22 cellular contexts compared by ENCODE assay signal in the genomic region with DNA sequence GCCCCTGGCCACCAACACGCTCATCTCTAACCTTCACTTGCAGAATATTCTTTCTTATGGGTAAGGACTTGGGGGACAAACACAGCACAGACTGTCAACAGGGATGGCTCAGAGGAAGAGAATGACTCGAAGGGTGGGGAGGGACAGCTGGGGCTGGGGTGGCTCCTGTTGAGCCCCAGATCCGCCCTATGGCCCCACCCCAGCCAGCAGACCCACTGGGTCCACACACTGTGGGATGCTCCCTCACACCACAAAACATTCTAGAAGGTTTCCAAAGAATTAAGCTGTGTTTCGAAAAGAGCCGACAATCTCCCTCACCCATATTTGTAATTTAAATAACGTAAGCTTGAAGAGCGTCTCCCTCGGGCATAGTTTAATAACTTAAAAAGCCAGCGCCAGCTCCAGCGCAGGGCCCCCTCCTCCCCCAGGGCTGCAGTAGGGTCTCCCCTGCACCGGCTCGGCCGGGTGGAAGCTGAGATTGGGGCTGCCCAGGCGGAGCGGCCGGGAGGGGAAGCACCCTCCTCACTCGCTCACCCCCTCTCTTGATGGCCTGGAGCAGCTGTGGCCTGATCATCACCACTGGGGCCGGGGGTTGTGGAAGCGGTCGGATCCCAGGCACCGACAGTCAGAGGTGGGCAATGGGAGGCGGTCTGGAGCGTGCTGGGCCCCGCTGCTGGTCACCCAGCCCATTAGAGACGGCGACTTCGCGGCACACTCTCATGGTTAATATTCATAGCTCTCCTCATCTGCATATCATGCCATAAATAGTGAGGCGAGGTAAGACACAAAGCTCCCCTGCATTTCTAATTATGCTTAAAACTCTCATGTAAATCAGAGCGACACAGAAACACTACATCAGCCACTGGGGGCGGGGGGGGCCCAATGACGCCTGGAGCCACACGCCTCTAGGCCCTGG. TPM values are rescaled to one million over a fixed set of nuclear protein-coding genes. Genes with fewer than 3 reads are reported as not detected.
DNase-seq lines count a peak whose midpoint lies in the region; ATAC-seq and TF ChIP-seq lines count a peak whose summit lies in the region.
"Had no signal": no experiment of that assay in that cellular context is flagged by ENCODE, and none has a peak within 500 bp of the region (broad histone marks: within the 10 kb centered on the region; RNA-seq: fewer than 3 reads in every experiment).

No MANE protein-coding gene starts in this region.

- no peak overlapping the region for H3K27ac ChIP-seq in mesenchymal stem cell (ENCODE audit: low read length, poor library complexity, severe bottlenecking)
- H3K27ac ChIP-seq: C4-2B, prostate gland, suprapubic skin, vagina had no signal

- POLR2A ChIA-PET in activated B cell treated with CpG ODN at 0.5 μM for 24 hours (lab: Charles Lee), result interaction anchor here (0.5 to 0.6 kb wide), 2 partner anchors 11 to 364 kb away, joined by 3 to 7 read pairs; no protein-coding TSS in a partner anchor

- peak overlapping the region in 1 of 2 experiments; percentile 26 for H3K18ac ChIP-seq in mesenchymal stem cell (ENCODE audit: low read depth in 1 of 2, low read length in 2 of 2)

- peaks cover 4% of the 10 kb centered on the region for H3K27me3 Mint-ChIP-seq in activated B cell treated with CpG ODN at 0.5 μM for 24 hours
- H3K27me3 Mint-ChIP-seq in stimulated activated naive B cell treated with anti-CD40 and anti-IgM and Interleukin-4, amounts not matched to agents 10 μg/mL and 1 μg/mL and 100 μg/mL, for 72 hours, result peaks cover 33 to 41% of the 10 kb centered on the region in 2 donors
- H3K27me3 Mint-ChIP-seq: central memory CD8-positive, alpha-beta T cell had no signal

- intact Hi-C loops in activated B cell treated with CpG ODN at 0.5 μM for 24 hours (cut with micrococcal nuclease) (no loop called here), left ventricle myocardium superior (cut with micrococcal nuclease) (no loop called here)

- H4K8ac ChIP-seq in mesenchymal stem cell (ENCODE audit: low read length), result peak overlapping the region; percentile 62

- 90% methylated on average over 31 of the region's 33 CpGs for WGBS in mesenchymal stem cell

- H2AK5ac ChIP-seq in mesenchymal stem cell (ENCODE audit: low read length, severe bottlenecking), result no peak overlapping the region

- H3K4me2 ChIP-seq in mesenchymal stem cell (ENCODE audit: low read length, poor library complexity, severe bottlenecking), result no peak overlapping the region
- H3K4me2 ChIP-seq: smooth muscle cell had no signal

- peak overlapping the region in 1 of 2 experiments; percentile 40 for H2BK12ac ChIP-seq in mesenchymal stem cell (ENCODE audit: low read length in 2 of 2)

- peak overlapping the region; percentile 79 for H3K27ac Mint-ChIP-seq in activated B cell treated with CpG ODN at 0.5 μM for 24 hours
- no peak overlapping the region for H3K27ac Mint-ChIP-seq in stimulated activated naive B cell treated with anti-CD40 and anti-IgM and Interleukin-4, amounts not matched to agents 10 μg/mL and 1 μg/mL and 100 μg/mL, for 72 hours

- no peak overlapping the region for H3K4me3 ChIP-seq in mesenchymal stem cell (ENCODE audit: insufficient read depth in 1 of 2, low read depth in 1 of 2, low read length in 2 of 2)
- H3K4me3 ChIP-seq: prostate gland, smooth muscle cell, suprapubic skin, vagina had no signal

- no peak overlapping the region for H2BK120ac ChIP-seq in mesenchymal stem cell (ENCODE audit: low read depth, low read length)

- CTCF ChIA-PET in activated B cell treated with CpG ODN at 0.5 μM for 24 hours (lab: Charles Lee), result no interaction called here

- no peaks in the 10 kb centered on the region for H3K27me3 ChIP-seq in mesenchymal stem cell (ENCODE audit: control insufficient read depth in 1 of 2, insufficient read depth in 1 of 2, low read length in 2 of 2)
- H3K27me3 ChIP-seq: suprapubic skin, vagina had no signal

- peaks cover 54% of the 10 kb centered on the region for H3K4me1 ChIP-seq in mesenchymal stem cell (ENCODE audit: control insufficient read depth, insufficient read depth, low read depth, low read length)

- peak; percentile 51 for DNase-seq in activated effector memory CD4-positive, alpha-beta T cell treated with anti-CD3 and anti-CD28 coated beads, Interleukin-2, amount 50 U/mL, for 16 hours
- DNase-seq in activated effector memory CD4-positive, alpha-beta T cell treated with Interleukin-2 at 50 U/mL for 16 hours, result no peak
- no peak for DNase-seq in activated B cell treated with CpG ODN at 0.5 μM for 24 hours
- no peak for DNase-seq in mesenchymal stem cell
- no peak for DNase-seq in stimulated activated naive B cell treated with anti-CD40 and anti-IgM and Interleukin-4, amounts not matched to agents 10 μg/mL and 1 μg/mL and 100 μg/mL, for 72 hours
- no peak for DNase-seq in NCI-H510A (lab: John Stamatoyannopoulos, UW)
- no peak for DNase-seq in nucleus accumbens (lab: John Stamatoyannopoulos, UW)
- DNase-seq in left ventricle myocardium superior, result no peak
- DNase-seq: activated naive CD4-positive, alpha-beta T cell treated with Interleukin-2 at 50 U/mL for 16 hours; DMS 273 treated with DMSO at 0.1 percent for 48 hours; effector CD4-positive, alpha-beta T cell; GF-D8; KBM-7; NCI-H2081; NCI-H524 had no signal

- no peak overlapping the region for H2AFZ ChIP-seq in mesenchymal stem cell (ENCODE audit: low read depth, low read length)

- no peak overlapping the region for H3K23ac ChIP-seq in mesenchymal stem cell (ENCODE audit: low read length in 2 of 2)

- TF ChIP-seq CTCF in activated B cell treated with CpG ODN at 0.5 μM for 24 hours (IDR thresholded peaks at IDR 0.05), result no peak

- H3K4ac ChIP-seq in mesenchymal stem cell (ENCODE audit: low read depth in 1 of 2, low read length in 2 of 2), result no peak overlapping the region

- no peak overlapping the region for H3K9ac ChIP-seq in mesenchymal stem cell (ENCODE audit: low read length)

- H3K36me3 ChIP-seq in mesenchymal stem cell (ENCODE audit: control insufficient read depth in 1 of 2, insufficient read depth in 2 of 2, low read depth in 1 of 2, low read length in 2 of 2), result peaks cover 4 to 60% of the 10 kb centered on the region in 2 experiments
- H3K36me3 ChIP-seq: prostate gland, suprapubic skin, vagina had no signal

- H3K4me1 Mint-ChIP-seq in activated B cell treated with CpG ODN at 0.5 μM for 24 hours, result peaks cover 30% of the 10 kb centered on the region
- H3K4me1 Mint-ChIP-seq in stimulated activated naive B cell treated with anti-CD40 and anti-IgM and Interleukin-4, amounts not matched to agents 10 μg/mL and 1 μg/mL and 100 μg/mL, for 72 hours, result peaks cover 8% of the 10 kb centered on the region in 2 donors

- H3K9me3 Mint-ChIP-seq in activated B cell treated with CpG ODN at 0.5 μM for 24 hours, result no peaks in the 10 kb centered on the region
- H3K9me3 Mint-ChIP-seq in stimulated activated naive B cell treated with anti-CD40 and anti-IgM and Interleukin-4, amounts not matched to agents 10 μg/mL and 1 μg/mL and 100 μg/mL, for 72 hours, result no peaks in the 10 kb centered on the region
- H3K9me3 Mint-ChIP-seq: central memory CD8-positive, alpha-beta T cell had no signal

- H2BK15ac ChIP-seq in mesenchymal stem cell (ENCODE audit: low read depth, poor library complexity, severe bottlenecking), result peak overlapping the region; percentile 21

- peaks cover 60% of the 10 kb centered on the region for H3K79me1 ChIP-seq in mesenchymal stem cell (replicated peaks; ENCODE audit: low read length, poor library complexity, severe bottlenecking)

- no peaks in the 10 kb centered on the region for H3K9me3 ChIP-seq in mesenchymal stem cell (ENCODE audit: control insufficient read depth, low read length)
- H3K9me3 ChIP-seq: prostate gland, suprapubic skin, vagina had no signal

- no peak overlapping the region for H3K14ac ChIP-seq in mesenchymal stem cell (ENCODE audit: low read length in 2 of 2)

- peak; percentile 55 for ATAC-seq in activated B cell treated with CpG ODN at 0.5 μM for 24 hours (ENCODE audit: low read depth)
- peak; percentile 43 to 54 for ATAC-seq in stimulated activated naive B cell treated with anti-CD40 and anti-IgM and Interleukin-4, amounts not matched to agents 10 μg/mL and 1 μg/mL and 100 μg/mL, for 72 hours (replicated peaks)
- ATAC-seq in left ventricle myocardium superior, result no peak
- ATAC-seq: esophagus mucosa had no signal

- H3K36me3 Mint-ChIP-seq in activated B cell treated with CpG ODN at 0.5 μM for 24 hours (ENCODE audit: low read depth), result no peaks in the 10 kb centered on the region
- no peaks in the 10 kb centered on the region for H3K36me3 Mint-ChIP-seq in stimulated activated naive B cell treated with anti-CD40 and anti-IgM and Interleukin-4, amounts not matched to agents 10 μg/mL and 1 μg/mL and 100 μg/mL, for 72 hours

- no peak overlapping the region for H4K91ac ChIP-seq in mesenchymal stem cell (ENCODE audit: low read length)

- no peak overlapping the region for H2BK5ac ChIP-seq in mesenchymal stem cell (ENCODE audit: low read depth, low read length, poor library complexity, severe bottlenecking)

- peak overlapping the region; percentile 65 for H3K4me3 Mint-ChIP-seq in activated B cell treated with CpG ODN at 0.5 μM for 24 hours
- H3K4me3 Mint-ChIP-seq in stimulated activated naive B cell treated with anti-CD40 and anti-IgM and Interleukin-4, amounts not matched to agents 10 μg/mL and 1 μg/mL and 100 μg/mL, for 72 hours, result peak overlapping the region in 1 of 2 donors; percentile 41
- H3K4me3 Mint-ChIP-seq: central memory CD8-positive, alpha-beta T cell had no signal

RNA-seq across cellular contexts. Expression of a gene that starts 37.6 kb away (rescaled TPM):
- total RNA-seq in activated B cell treated with CpG ODN at 0.5 μM for 24 hours (1.5 and 1.6 TPM in 2 replicates), left ventricle myocardium superior (39.1 TPM)
- polyA plus RNA-seq in mesenchymal stem cell (2013, experiment 1 of 2), result 25.9 TPM
- 26.0 TPM for polyA plus RNA-seq in mesenchymal stem cell (2013, experiment 2 of 2)

Comparison
In these comparisons a context has a peak if more than half of its experiments do, and no peak if none do; other contexts are left out.
1. RNA of a gene that starts 37.6 kb away (total RNA-seq): 39.1 TPM in left ventricle myocardium superior (single experiment); 1.5 to 1.6 TPM in activated B cell treated with CpG ODN at 0.5 μM for 24 hours; every median in the first group is over 10 times any median in the second.